ENCODE assay signal across 8 cellular contexts in genomic region chr6:155154158-155154830, GRCh38.
DNase-seq lines count a peak whose midpoint lies in the region; ATAC-seq, FAIRE-seq and TF ChIP-seq lines count a peak whose summit lies in the region.

No MANE protein-coding gene starts in this region.

- no peaks in the 10 kb centered on the region; the same call in 1 of the 2 replicates for H3K23me2 ChIP-seq in H1 (ENCODE audit: low read depth, low read length)

- H3K27me3 ChIP-seq in A673 (replicated peaks; ENCODE audit: insufficient read depth, low read depth, low read length, poor library complexity) (no peaks in the 10 kb centered on the region), SJCRH30 (no peaks in the 10 kb centered on the region), H1 (replicated peaks in 1 of 4; ENCODE audit: control insufficient read depth in 3 of 4, extremely low read depth in 1 of 4, insufficient read depth in 3 of 4, low read length in 3 of 4) (no peaks in the 10 kb centered on the region)

- H2BK120ac ChIP-seq in H1 (replicated peaks; ENCODE audit: low read depth, low read length), result no peak overlapping the region

- TF ChIP-seq CTCF in A673 (conservative IDR thresholded peaks at IDR 0.05; ENCODE audit: low read depth, low read length), result no peak
- no peak for TF ChIP-seq CTCF in H1 (IDR thresholded peaks at IDR 0.05; ENCODE audit: control extremely low read depth in 1 of 3, insufficient read depth in 1 of 3, low read depth in 1 of 3, low read length in 3 of 3)

- H3K36me3 ChIP-seq in A673 (ENCODE audit: insufficient read depth, low read length, poor library complexity, severe bottlenecking) (no peaks in the 10 kb centered on the region), SJCRH30 (no peaks in the 10 kb centered on the region), H1 (ENCODE audit: control insufficient read depth in 2 of 4, insufficient read depth in 4 of 4, low read length in 3 of 4) (peaks cover 0 to 4% (median 0%) of the 10 kb centered on the region in 4 experiments; a peak in 2 of 8 replicates)

- no peak overlapping the region for H3K4ac ChIP-seq in H1 (replicated peaks; ENCODE audit: insufficient read length, low read depth, low read length)

- peak; percentile 57 for DNase-seq in A673 (ENCODE audit: low spot score)
- DNase-seq in HCEC 1CT, result peak; percentile 88
- peak; percentile 70 to 80 for DNase-seq in SJCRH30
- DNase-seq in H1 (ENCODE audit: low read depth in 1 of 2, low spot score in 2 of 2), result no peak
- peak; percentile 45 to 53 for DNase-seq in stimulated activated naive CD8-positive, alpha-beta T cell treated with anti-CD3 and anti-CD28 coated beads, Interleukin-15, amount 100 ng/mL, for 72 hours
- no peak for DNase-seq in SIG-M5 (lab: John Stamatoyannopoulos, UW)
- DNase-seq in globus pallidus (ENCODE audit: low spot score), result no peak

- TF ChIP-seq RAD21 in H1 (IDR thresholded peaks at IDR 0.05 in 1 of 2, conservative IDR thresholded peaks at IDR 0.05 in 1 of 2; ENCODE audit: low read depth in 2 of 2, low read length in 2 of 2), result no peak

- CTCF ChIA-PET in A673 (lab: Charles Lee), result no interaction called here
- CTCF ChIA-PET in H1 (lab: Charles Lee; ENCODE audit: partially characterized antibody), result interaction anchor here (0.5 to 3.1 kb wide), 9 partner anchors 10 to 282 kb away, joined by 3 to 22 read pairs (median 3); no protein-coding TSS in a partner anchor

- H3K4me1 ChIP-seq in A673 (ENCODE audit: insufficient read depth, low read length, poor library complexity, severe bottlenecking) (peaks cover 22% of the 10 kb centered on the region), SJCRH30 (peaks cover 30% of the 10 kb centered on the region), H1 (replicated peaks in 1 of 4; ENCODE audit: control insufficient read depth in 3 of 4, insufficient read depth in 4 of 4, low read length in 3 of 4) (peaks cover 0 to 8% (median 2%) of the 10 kb centered on the region in 4 experiments; a peak in 5 of 7 replicates)

- H3K4me1 Mint-ChIP-seq in stimulated activated naive CD8-positive, alpha-beta T cell treated with anti-CD3 and anti-CD28 coated beads, Interleukin-15, amount 100 ng/mL, for 72 hours, result peaks cover 98% of the 10 kb centered on the region

- no peak overlapping the region for H3K4me2 ChIP-seq in H1 (ENCODE audit: insufficient read depth in 1 of 2, low read depth in 2 of 2, low read length in 2 of 2)

- no peak overlapping the region for H2AK5ac ChIP-seq in H1 (ENCODE audit: low read depth, low read length)

- H3K27ac Mint-ChIP-seq in stimulated activated naive CD8-positive, alpha-beta T cell treated with anti-CD3 and anti-CD28 coated beads, Interleukin-15, amount 100 ng/mL, for 72 hours, result peak overlapping the region; percentile 90 to 97

- TF ChIP-seq POLR2A in H1 (IDR thresholded peaks at IDR 0.05; ENCODE audit: control extremely low read depth in 1 of 2, low read depth in 2 of 2, low read length in 2 of 2), result no peak

- no peak overlapping the region for H4K5ac ChIP-seq in H1 (ENCODE audit: insufficient read length, low read depth, low read length)

- intact Hi-C loops in A673 (cut with micrococcal nuclease; ENCODE audit: unreplicated experiment), result no loop called here

- H3K79me2 ChIP-seq in H1 (ENCODE audit: control insufficient read depth in 1 of 2, insufficient read depth in 2 of 2, low read length in 2 of 2), result 0 out of 4 replicates have a peak, but pooled peaks cover 0 to 2% of the 10 kb centered on the region in 2 experiments

- H3K9me3 Mint-ChIP-seq in stimulated activated naive CD8-positive, alpha-beta T cell treated with anti-CD3 and anti-CD28 coated beads, Interleukin-15, amount 100 ng/mL, for 72 hours, result no peaks in the 10 kb centered on the region

- no peak overlapping the region for H4K91ac ChIP-seq in H1 (replicated peaks; ENCODE audit: insufficient read length, low read length)

- POLR2A ChIA-PET in A673 (lab: Charles Lee; ENCODE audit: low non-redundant PET) (no interaction called here), H1 (lab: Charles Lee; ENCODE audit: partially characterized antibody) (interaction anchor here (1.8 kb wide), 1 partner anchor 34 kb away, joined by 5 read pairs; no protein-coding TSS in a partner anchor)

- no peak overlapping the region for H2AFZ ChIP-seq in H1 (ENCODE audit: low read length)

- no peak overlapping the region for H3K9ac ChIP-seq in H1 (replicated peaks in 1 of 4; ENCODE audit: extremely low read depth in 1 of 4, low read depth in 3 of 4, low read length in 3 of 4)

- H3K4me3 ChIP-seq in A673 (ENCODE audit: low read depth, low read length, poor library complexity, severe bottlenecking), result no peak overlapping the region
- peak overlapping the region; percentile 26 for H3K4me3 ChIP-seq in SJCRH30
- H3K4me3 ChIP-seq in H1 (ENCODE audit: extremely low read depth in 1 of 4, insufficient read depth in 2 of 4, low read depth in 3 of 4, low read length in 4 of 4), result no peak overlapping the region

- no peak overlapping the region for H3K18ac ChIP-seq in H1 (ENCODE audit: extremely low read depth, low read length)

- H2BK12ac ChIP-seq in H1 (ENCODE audit: low read depth, low read length), result peak overlapping the region; percentile 11; the same call in 1 of the 2 replicates

- no peak for TF ChIP-seq EP300 in H1 (IDR thresholded peaks at IDR 0.05; ENCODE audit: borderline replicate concordance in 1 of 2, low read depth in 2 of 2, low read length in 2 of 2)

- ATAC-seq in stimulated activated naive CD8-positive, alpha-beta T cell treated with anti-CD3 and anti-CD28 coated beads, Interleukin-15, amount 100 ng/mL, for 72 hours, result peak; percentile 83
- ATAC-seq in GM18907 (IDR thresholded peaks at IDR 0.05; ENCODE audit: unreplicated experiment), result no peak

- no peak overlapping the region for H2BK20ac ChIP-seq in H1 (ENCODE audit: low read length)

- BruUV-seq in A673 (replicated peaks; lab: Mats Ljungman, UMichigan), result no TSS peak

- no peaks in the 10 kb centered on the region; the same call in 1 of the 2 replicates for H3K79me1 ChIP-seq in H1 (ENCODE audit: low read depth, low read length)

- H3K4me3 Mint-ChIP-seq in stimulated activated naive CD8-positive, alpha-beta T cell treated with anti-CD3 and anti-CD28 coated beads, Interleukin-15, amount 100 ng/mL, for 72 hours, result peak overlapping the region; percentile 8 to 38

- H3K23ac ChIP-seq in H1 (ENCODE audit: insufficient read length), result no peak overlapping the region

- no peaks in the 10 kb centered on the region for H3K27me3 Mint-ChIP-seq in stimulated activated naive CD8-positive, alpha-beta T cell treated with anti-CD3 and anti-CD28 coated beads, Interleukin-15, amount 100 ng/mL, for 72 hours

- no peak for FAIRE-seq in H1 (lab: Jason Lieb, UNC)

- H4K8ac ChIP-seq in H1 (ENCODE audit: extremely low read depth, insufficient read depth, low read length), result no peak overlapping the region

- 93% methylated on average over 11 of the region's 11 CpGs; no CpG with 5 or more reads in 1 of the 2 experiments for WGBS in H1 (ENCODE audit: extremely low coverage in 1 of 2, insufficient coverage in 1 of 2, insufficient read length in 1 of 2, insufficient replicate concordance in 2 of 2, low coverage in 1 of 2, low lambda C conversion rate in 2 of 2, missing lambda C conversion rate in 1 of 2), 2 experiments

- H2BK15ac ChIP-seq in H1 (ENCODE audit: low read length), result no peak overlapping the region

- H4K20me1 ChIP-seq in H1 (replicated peaks in 1 of 2; ENCODE audit: control insufficient read depth in 1 of 2, insufficient read depth in 2 of 2, low read length in 2 of 2), result peaks cover 0 to 2% of the 10 kb centered on the region in 2 experiments

- H2BK5ac ChIP-seq in H1 (ENCODE audit: low read depth, low read length), result no peak overlapping the region

- H3K56ac ChIP-seq in H1 (replicated peaks; ENCODE audit: insufficient read length, low read depth, low read length), result no peak overlapping the region

- H3K14ac ChIP-seq in H1 (ENCODE audit: insufficient read length), result no peak overlapping the region

- H3K9me3 ChIP-seq in A673 (ENCODE audit: low read depth, low read length, poor library complexity, severe bottlenecking) (no peaks in the 10 kb centered on the region), SJCRH30 (replicated peaks) (no peaks in the 10 kb centered on the region), H1 (ENCODE audit: insufficient read depth in 2 of 2, low read depth in 1 of 2, low read length in 1 of 2) (no peaks in the 10 kb centered on the region)

- no peak overlapping the region for H3K27ac ChIP-seq in A673 (ENCODE audit: low read depth, low read length, poor library complexity, severe bottlenecking)
- H3K27ac ChIP-seq in SJCRH30, result peak overlapping the region; percentile 91
- no peak overlapping the region for H3K27ac ChIP-seq in H1 (ENCODE audit: low read depth, low read length)

TF ChIP-seq in H1, 55 proteins besides CTCF, POLR2A, EP300 and RAD21:
- TF ChIP-seq E2F6 (IDR thresholded peaks at IDR 0.05) (no peak), USF2 (IDR thresholded peaks at IDR 0.05; ENCODE audit: low read length) (no peak), TAF7 (optimal IDR thresholded peaks at IDR 0.05; ENCODE audit: borderline replicate concordance, low read depth, low read length) (no peak), FOSL1 (IDR thresholded peaks at IDR 0.05; ENCODE audit: insufficient read depth, low read depth, low read length) (no peak), MAFK (IDR thresholded peaks at IDR 0.05; ENCODE audit: low read depth, low read length) (no peak)

Comparison
In these comparisons a context has a peak if more than half of its experiments do, and no peak if none do; other contexts are left out.
1. DNase-seq: peak in A673 (single experiment), HCEC 1CT (single experiment), SJCRH30 (2 of 2) and stimulated activated naive CD8-positive, alpha-beta T cell treated with anti-CD3 and anti-CD28 coated beads, Interleukin-15, amount 100 ng/mL, for 72 hours (2 of 2); none in H1 (0 of 2), SIG-M5 (single experiment) and globus pallidus (single experiment).